ENCODE assay signal across 1 cellular context in genomic region chr19:1266116-1266817, GRCh38.
TF ChIP-seq lines count a peak whose summit lies in the region.

No MANE protein-coding gene starts in this region.

TF ChIP-seq in HepG2, 621 proteins besides CTCF, POLR2A, EP300 and RAD21 (continued from another document and continues in another):
- TF ChIP-seq PRDM10 (CRISPR knock-in tag; IDR thresholded peaks at IDR 0.05; ENCODE audit: low read depth) (peak; percentile 91), MLX (CRISPR knock-in tag; IDR thresholded peaks at IDR 0.05) (0 out of 2 replicates have a peak, but pooled peaks have one; percentile 21), ZKSCAN8 (CRISPR knock-in tag; IDR thresholded peaks at IDR 0.05; ENCODE audit: borderline replicate concordance) (peak; percentile 20; the same call in 1 of the 2 replicates), ZNF577 (CRISPR knock-in tag; IDR thresholded peaks at IDR 0.05; ENCODE audit: borderline replicate concordance, low read depth) (0 out of 2 replicates have a peak, but pooled peaks have one; percentile 60), HOXA9 (CRISPR knock-in tag; IDR thresholded peaks at IDR 0.05; ENCODE audit: borderline replicate concordance) (peak; percentile 68), TP53 (CRISPR knock-in tag; conservative IDR thresholded peaks at IDR 0.05) (0 out of 2 replicates have a peak, but pooled peaks have one; percentile 29), CBFB (CRISPR knock-in tag; IDR thresholded peaks at IDR 0.05) (0 out of 2 replicates have a peak, but pooled peaks have one; percentile 10), RFX1 (IDR thresholded peaks at IDR 0.05) (peak; percentile 83), ZNF263 (CRISPR knock-in tag; IDR thresholded peaks at IDR 0.05) (peak; percentile 90), TAF15 (IDR thresholded peaks at IDR 0.05; ENCODE audit: low read depth, low read length, poor library complexity, severe bottlenecking) (peak; percentile 48), MXI1 (IDR thresholded peaks at IDR 0.05; ENCODE audit: borderline replicate concordance, low read depth, low read length) (peak; percentile 62; the same call in 1 of the 3 replicates), TFDP2 (CRISPR knock-in tag; IDR thresholded peaks at IDR 0.05) (peak; percentile 28), ZBTB7A (CRISPR knock-in tag; IDR thresholded peaks at IDR 0.05) (peak; percentile 2; the same call in 1 of the 2 replicates), ZNF652 (CRISPR knock-in tag; IDR thresholded peaks at IDR 0.05; ENCODE audit: borderline replicate concordance, low read depth) (no peak), KDM4B (CRISPR knock-in tag; IDR thresholded peaks at IDR 0.05) (0 out of 2 replicates have a peak, but pooled peaks have one; percentile 36), KAT8 (CRISPR knock-in tag; IDR thresholded peaks at IDR 0.05) (no peak), KLF12 (CRISPR knock-in tag; IDR thresholded peaks at IDR 0.05; ENCODE audit: borderline replicate concordance) (peak; percentile 77; the same call in 1 of the 2 replicates), ZFY (CRISPR knock-in tag; IDR thresholded peaks at IDR 0.05) (peak; percentile 64), ZNF317 (CRISPR knock-in tag; IDR thresholded peaks at IDR 0.05) (peak; percentile 73), ZNF563 (CRISPR knock-in tag; IDR thresholded peaks at IDR 0.05) (peak; percentile 31; the same call in 1 of the 2 replicates), PAF1 (CRISPR knock-in tag; IDR thresholded peaks at IDR 0.05) (no peak), HMGXB4 (CRISPR knock-in tag; IDR thresholded peaks at IDR 0.05; ENCODE audit: borderline replicate concordance in 1 of 2, low read depth in 1 of 2) (peak in 1 of 2 experiments; percentile 69; a peak in 1 of 4 replicates), ZNF772 (CRISPR knock-in tag; IDR thresholded peaks at IDR 0.05) (peak; percentile 53; the same call in 1 of the 2 replicates), NRL (CRISPR knock-in tag; IDR thresholded peaks at IDR 0.05; ENCODE audit: borderline replicate concordance) (no peak), ZSCAN29 (CRISPR knock-in tag; conservative IDR thresholded peaks at IDR 0.05) (0 out of 2 replicates have a peak, but pooled peaks have one; percentile 39), MXD4 (CRISPR knock-in tag; IDR thresholded peaks at IDR 0.05) (peak; percentile 22), KDM2A (CRISPR knock-in tag; IDR thresholded peaks at IDR 0.05; ENCODE audit: borderline replicate concordance, low read depth) (peak; percentile 51), ZNF710 (CRISPR knock-in tag; IDR thresholded peaks at IDR 0.05; ENCODE audit: borderline replicate concordance) (0 out of 2 replicates have a peak, but pooled peaks have one; percentile 68), BATF2 (CRISPR knock-in tag; IDR thresholded peaks at IDR 0.05) (0 out of 2 replicates have a peak, but pooled peaks have one; percentile 13), FOXK2 (IDR thresholded peaks at IDR 0.05) (no peak), CHCHD3 (CRISPR knock-in tag; IDR thresholded peaks at IDR 0.05) (0 out of 2 replicates have a peak, but pooled peaks have one; percentile 4), MAX (IDR thresholded peaks at IDR 0.05) (peak; percentile 70), ZHX1 (CRISPR knock-in tag; IDR thresholded peaks at IDR 0.05; ENCODE audit: low read depth) (no peak), HDAC6 (IDR thresholded peaks at IDR 0.05; ENCODE audit: low read depth, low read length) (no peak), YEATS4 (CRISPR knock-in tag; IDR thresholded peaks at IDR 0.05; ENCODE audit: borderline replicate concordance) (peak; percentile 62), ZNF512B (CRISPR knock-in tag; IDR thresholded peaks at IDR 0.05; ENCODE audit: borderline replicate concordance) (no peak), BCL3 (CRISPR knock-in tag; IDR thresholded peaks at IDR 0.05) (peak; percentile 68; the same call in 1 of the 2 replicates), ZNF12 (CRISPR knock-in tag; IDR thresholded peaks at IDR 0.05) (0 out of 2 replicates have a peak, but pooled peaks have one; percentile 13), STAG1 (CRISPR knock-in tag; IDR thresholded peaks at IDR 0.05) (no peak), CEBPG (CRISPR knock-in tag; IDR thresholded peaks at IDR 0.05) (0 out of 2 replicates have a peak, but pooled peaks have one; percentile 7), GZF1 (CRISPR knock-in tag; IDR thresholded peaks at IDR 0.05) (peak; percentile 64; the same call in 1 of the 2 replicates), SOX5 (CRISPR knock-in tag; IDR thresholded peaks at IDR 0.05; ENCODE audit: borderline replicate concordance) (0 out of 2 replicates have a peak, but pooled peaks have one; percentile 43), THAP8 (CRISPR knock-in tag; IDR thresholded peaks at IDR 0.05; ENCODE audit: borderline replicate concordance) (no peak), ZNF713 (CRISPR knock-in tag; IDR thresholded peaks at IDR 0.05) (0 out of 2 replicates have a peak, but pooled peaks have one; percentile 75)
